8 cellular contexts compared by ENCODE assay signal in genomic region chr10:86960003-86960862, GRCh38. TPM values are rescaled to one million over a fixed set of nuclear protein-coding genes. Genes with fewer than 3 reads are reported as not detected.
DNase-seq lines count a peak whose midpoint lies in the region; ATAC-seq, FAIRE-seq and TF ChIP-seq lines count a peak whose summit lies in the region.

No MANE protein-coding gene starts in this region.

- H3K79me2 ChIP-seq in K562 (ENCODE audit: control insufficient read depth, insufficient read depth, low read length), result peaks cover 17% of the 10 kb centered on the region; the same call in 2 of the 3 replicates

- 9% methylated on average over 27 of the region's 37 CpGs for WGBS in K562 (ENCODE audit: insufficient coverage, low coverage, missing lambda C conversion rate)

- H3K27me3 ChIP-seq in K562 (ENCODE audit: control insufficient read depth in 2 of 2, insufficient read depth in 2 of 2, low read length in 2 of 2), result no peaks in the 10 kb centered on the region
- H3K27me3 ChIP-seq in thoracic aorta (replicated peaks; ENCODE audit: insufficient read depth), result no peaks in the 10 kb centered on the region

- peak overlapping the region; percentile 49 for H3K4me3 ChIP-seq in K562
- no peak overlapping the region for H3K4me3 ChIP-seq in thoracic aorta

- H4K20me1 ChIP-seq in K562 (replicated peaks; ENCODE audit: control insufficient read depth, insufficient read depth, low read length), result no peaks in the 10 kb centered on the region

- 0 out of 2 replicates have a peak, but pooled peaks have one; percentile 5 for TF ChIP-seq EP300 in K562 (IDR thresholded peaks at IDR 0.05; ENCODE audit: low read length)

- peak overlapping the region; percentile 83 for H2AFZ ChIP-seq in K562 (ENCODE audit: low read depth, low read length)

- H3K36me3 ChIP-seq in K562 (ENCODE audit: control insufficient read depth, insufficient read depth, low read length) (peaks cover 4% of the 10 kb centered on the region; the same call in 2 of the 3 replicates), thoracic aorta (no peaks in the 10 kb centered on the region)

- FAIRE-seq in K562 (lab: Jason Lieb, UNC), result peak; percentile 94

- peak overlapping the region; percentile 83 for H3K4me2 ChIP-seq in K562 (ENCODE audit: insufficient read depth, low read length)

- intact Hi-C loops in K562 (cut with micrococcal nuclease), result loop anchor here (1.0 kb wide), 2 partner anchors 21 to 272 kb away; no protein-coding TSS in a partner anchor

- peak; percentile 87 to 97 for TF ChIP-seq RAD21 in K562 (CRISPR knock-in tag; conservative IDR thresholded peaks at IDR 0.05 in 1 of 2, IDR thresholded peaks at IDR 0.05 in 1 of 2)

- peak; percentile 78 for DNase-seq in ACHN
- peak; percentile 52 to 56 for DNase-seq in NOMO-1 (lab: John Stamatoyannopoulos, UW; ENCODE audit: unreplicated experiment in 2 of 2)
- peak; percentile 85 to 92 (median 87) for DNase-seq in K562 (ENCODE audit: extremely low read depth in 1 of 4, low spot score in 3 of 4)
- DNase-seq in islet precursor cell, result peak; percentile 87
- peak; percentile 3 for DNase-seq in thoracic aorta (ENCODE audit: low spot score)
- DNase-seq in NCI-H2081 (lab: John Stamatoyannopoulos, UW), result no peak

- in situ Hi-C loops in ACHN (cut with HindIII; ENCODE audit: low pct_ligation_motif_present, low pct_unique_long_range_greater_than_20kb, low sequenced_read_pairs), result no loop called here
- in situ Hi-C loops in K562 (cut with MboI), result no loop called here

- CTCF ChIA-PET in K562 (lab: Yijun Ruan, JAX; ENCODE audit: low intra/inter-chr PET ratio), result interaction anchor here (0.7 to 4.5 kb wide), 2 partner anchors 21 to 267 kb away, joined by 4 to 28 read pairs; no protein-coding TSS in a partner anchor

- TF ChIP-seq CTCF in GM12872 (IDR thresholded peaks at IDR 0.05; ENCODE audit: insufficient read depth, low read depth, low read length) (peak; percentile 100), K562 (IDR thresholded peaks at IDR 0.05 in 2 of 3, conservative IDR thresholded peaks at IDR 0.05 in 1 of 3; ENCODE audit: insufficient read depth in 2 of 3, low read depth in 1 of 3, low read length in 3 of 3) (peak; percentile 97 to 98 (median 97)), thoracic aorta (IDR thresholded peaks at IDR 0.05) (peak; percentile 96)

- H3K4me1 ChIP-seq in K562 (replicated peaks in 1 of 2; ENCODE audit: control insufficient read depth in 2 of 2, insufficient read depth in 2 of 2, low read length in 2 of 2), result peaks cover 53 to 84% of the 10 kb centered on the region in 2 experiments
- peaks cover 42 to 70% of the 10 kb centered on the region in 2 donors for H3K4me1 ChIP-seq in thoracic aorta (ENCODE audit: control insufficient read depth in 1 of 2, low read depth in 2 of 2)

- peak; percentile 44; the same call in 1 of the 2 replicates for TF ChIP-seq POLR2A in K562 (conservative IDR thresholded peaks at IDR 0.05)

- peak; percentile 63 for ATAC-seq in HG02678 (IDR thresholded peaks at IDR 0.05; ENCODE audit: unreplicated experiment)
- ATAC-seq in K562, result peak; percentile 80
- peak; percentile 9 for ATAC-seq in thoracic aorta (ENCODE audit: insufficient number of reproducible peaks, low FRiP score, low read depth)

- H3K27ac ChIP-seq in K562 (ENCODE audit: extremely low read depth, low read depth, low read length), result peak overlapping the region; percentile 91
- H3K27ac ChIP-seq in thoracic aorta, result peak overlapping the region; percentile 72 to 97

- H3K9me1 ChIP-seq in K562 (ENCODE audit: control insufficient read depth, insufficient read depth, low read length), result no peaks in the 10 kb centered on the region

- POLR2A ChIA-PET in K562 (lab: Yijun Ruan, JAX), result interaction anchor here (0.6 to 1.0 kb wide), 3 partner anchors 16 to 221 kb away, joined by 3 read pairs; no protein-coding TSS in a partner anchor

- BruUV-seq in K562 (replicated peaks; lab: Mats Ljungman, UMichigan), result no TSS peak

- peak overlapping the region; percentile 79 to 90 for H3K9ac ChIP-seq in K562 (ENCODE audit: insufficient read depth in 1 of 2, low read depth in 2 of 2, low read length in 2 of 2)

- H3K9me3 ChIP-seq in K562 (replicated peaks; ENCODE audit: control insufficient read depth, insufficient read depth, low read depth, low read length), result no peaks in the 10 kb centered on the region
- H3K9me3 ChIP-seq in thoracic aorta, result no peaks in the 10 kb centered on the region

RNA-seq across cellular contexts. Expression of gene SNCG, which starts 1.8 kb away (rescaled TPM):
- total RNA-seq in K562 (2011; cell fraction: chromatin; rRNA removed; ENCODE audit: low replicate concordance), result 20.0 and 61.3 TPM in 2 replicates
- 72.0 and 82.9 TPM in 2 replicates for total RNA-seq in K562 (2011; cell fraction: nucleolus; rRNA removed)
- 49.9 and 55.1 TPM in 2 replicates for total RNA-seq in K562 (2011; cell fraction: nucleoplasm; rRNA removed)
- 135 and 142 TPM in 2 replicates for total RNA-seq in K562 (2014; rRNA removed)
- 16.7 and 27.3 TPM in 2 replicates for total RNA-seq in K562 (2014; rRNA removed; fragmentation: Illumina TruSeq; extraction: Trizol)
- total RNA-seq in K562 (2015; rRNA removed; fragmentation: Illumina TruSeq; extraction: Trizol), result 104 TPM in 2 replicates
- total RNA-seq in K562 (2021), result 86.6 and 93.6 TPM in 2 replicates
- polyA plus RNA-seq in K562 (2011; rRNA removed), result 64.0 and 146 TPM in 2 replicates
- 66.6 and 210 TPM in 2 replicates for polyA plus RNA-seq in K562 (2011; cell fraction: cytosol; rRNA removed)
- polyA plus RNA-seq in K562 (2011; cell fraction: nucleus; rRNA removed), result 63.9 and 189 TPM in 2 replicates
- polyA plus RNA-seq in K562 (2012), result 88.6 and 139 TPM in 2 replicates
- 45.5 and 108 TPM in 2 replicates for polyA plus RNA-seq in K562 (2014; fragmentation: Illumina TruSeq; extraction: Trizol)
- 10 to 100 TPM in 1 of 2 experiments, 1 to 10 TPM in 1; 9.8 to 34.3 TPM for polyA plus RNA-seq in K562 (2014; fragmentation: Nextera tagmentation; extraction: Ambion mirVana)
- polyA plus RNA-seq in K562 (2014; rRNA removed), result 132 and 141 TPM in 2 replicates
- polyA minus RNA-seq in K562 (2011; rRNA and poly(A)+ RNA removed), result 22.0 and 71.1 TPM in 2 replicates
- 38.1 and 88.0 TPM in 2 replicates for polyA minus RNA-seq in K562 (2011; cell fraction: cytosol; rRNA and poly(A)+ RNA removed)
- 11.4 and 21.5 TPM in 2 replicates for polyA minus RNA-seq in K562 (2011; cell fraction: nucleus; rRNA and poly(A)+ RNA removed)
- 100 to 1,000 TPM in 1 of 2 donors, 10 to 100 TPM in 1; 50.9 to 167 TPM for total RNA-seq in thoracic aorta

RNA-seq across cellular contexts. Expression of gene MMRN2, which starts 2.8 kb away (rescaled TPM):
- total RNA-seq in K562 (2011; cell fraction: chromatin; rRNA removed; ENCODE audit: low replicate concordance), result 1.1 and 2.8 TPM in 2 replicates
- 2.0 and 2.7 TPM in 2 replicates for total RNA-seq in K562 (2011; cell fraction: nucleolus; rRNA removed)
- 1.5 and 2.6 TPM in 2 replicates for total RNA-seq in K562 (2011; cell fraction: nucleoplasm; rRNA removed)
- total RNA-seq in K562 (2014; rRNA removed), result 0.90 and 1.7 TPM in 2 replicates
- total RNA-seq in K562 (2014; rRNA removed; fragmentation: Illumina TruSeq; extraction: Trizol), result 0.54 and 0.76 TPM in 2 replicates
- total RNA-seq in K562 (2015; rRNA removed; fragmentation: Illumina TruSeq; extraction: Trizol), result 1.2 and 1.5 TPM in 2 replicates
- 1.3 and 2.0 TPM in 2 replicates for total RNA-seq in K562 (2021)
- 0.68 and 1.6 TPM in 2 replicates for polyA plus RNA-seq in K562 (2011; rRNA removed)
- 0.60 and 1.9 TPM in 2 replicates for polyA plus RNA-seq in K562 (2011; cell fraction: cytosol; rRNA removed)
- polyA plus RNA-seq in K562 (2011; cell fraction: nucleus; rRNA removed), result 1.1 and 4.2 TPM in 2 replicates
- 0.80 and 0.83 TPM in 2 replicates for polyA plus RNA-seq in K562 (2012)
- 0.73 and 1.4 TPM in 2 replicates for polyA plus RNA-seq in K562 (2014; fragmentation: Illumina TruSeq; extraction: Trizol)
- under 1 TPM; 0.07 to 0.14 TPM for polyA plus RNA-seq in K562 (2014; fragmentation: Nextera tagmentation; extraction: Ambion mirVana)
- 1.9 and 2.2 TPM in 2 replicates for polyA plus RNA-seq in K562 (2014; rRNA removed)
- 0.84 and 1.3 TPM in 2 replicates for polyA minus RNA-seq in K562 (2011; rRNA and poly(A)+ RNA removed)
- 1.1 and 2.6 TPM in 2 replicates for polyA minus RNA-seq in K562 (2011; cell fraction: cytosol; rRNA and poly(A)+ RNA removed)
- polyA minus RNA-seq in K562 (2011; cell fraction: nucleus; rRNA and poly(A)+ RNA removed), result 0.54 and 0.56 TPM in 2 replicates
- 10 to 100 TPM; 49.4 to 55.0 TPM for total RNA-seq in thoracic aorta

RNA-seq across cellular contexts. Expression of gene ADIRF, which starts 8.0 kb away (rescaled TPM):
- not detected in 2 replicates for total RNA-seq in K562 (2011; cell fraction: chromatin; rRNA removed; ENCODE audit: low replicate concordance)
- not detected in 2 replicates for total RNA-seq in K562 (2011; cell fraction: nucleolus; rRNA removed)
- total RNA-seq in K562 (2011; cell fraction: nucleoplasm; rRNA removed), result not detected in 2 replicates
- total RNA-seq in K562 (2014; rRNA removed) (not detected in 2 replicates), K562 (2014; rRNA removed; fragmentation: Illumina TruSeq; extraction: Trizol) (not detected in 2 replicates), K562 (2015; rRNA removed; fragmentation: Illumina TruSeq; extraction: Trizol) (not detected in 2 replicates), K562 (2021) (0.27 TPM in 1 of 2 replicates, not detected in the other), thoracic aorta (100 to 1,000 TPM; 318 to 644 TPM)
- polyA plus RNA-seq in K562 (2011; rRNA removed) (not detected in 2 replicates), K562 (2014; fragmentation: Illumina TruSeq; extraction: Trizol) (not detected in 2 replicates), K562 (2014; fragmentation: Nextera tagmentation; extraction: Ambion mirVana) (under 1 TPM in 1 of 2 experiments, not detected in 1; 0.08 TPM), K562 (2014; rRNA removed) (not detected in 2 replicates)
- not detected in 2 replicates for polyA plus RNA-seq in K562 (2011; cell fraction: cytosol; rRNA removed)
- polyA plus RNA-seq in K562 (2011; cell fraction: nucleus; rRNA removed), result not detected in 2 replicates
- polyA plus RNA-seq in K562 (2012), result not detected in 2 replicates
- polyA minus RNA-seq in K562 (2011; rRNA and poly(A)+ RNA removed), result not detected in 2 replicates
- not detected in 2 replicates for polyA minus RNA-seq in K562 (2011; cell fraction: cytosol; rRNA and poly(A)+ RNA removed)
- polyA minus RNA-seq in K562 (2011; cell fraction: nucleus; rRNA and poly(A)+ RNA removed), result not detected in 2 replicates

RNA-seq across cellular contexts. Expression of gene FAM25A, which starts 59.9 kb away (rescaled TPM):
- total RNA-seq in K562 (2011; cell fraction: chromatin; rRNA removed; ENCODE audit: low replicate concordance), result not detected in 2 replicates
- total RNA-seq in K562 (2011; cell fraction: nucleolus; rRNA removed), result not detected in 2 replicates
- total RNA-seq in K562 (2011; cell fraction: nucleoplasm; rRNA removed), result not detected in 2 replicates
- total RNA-seq in K562 (2014; rRNA removed), result not detected in 2 replicates
- not detected in 2 replicates for total RNA-seq in K562 (2014; rRNA removed; fragmentation: Illumina TruSeq; extraction: Trizol)
- not detected in 2 replicates for total RNA-seq in K562 (2015; rRNA removed; fragmentation: Illumina TruSeq; extraction: Trizol)
- total RNA-seq in K562 (2021), result not detected in 2 replicates
- polyA plus RNA-seq in K562 (2011; rRNA removed), result not detected in 2 replicates
- polyA plus RNA-seq in K562 (2011; cell fraction: cytosol; rRNA removed), result not detected in 2 replicates
- not detected in 2 replicates for polyA plus RNA-seq in K562 (2011; cell fraction: nucleus; rRNA removed)
- polyA plus RNA-seq in K562 (2012), result not detected in 2 replicates
- polyA plus RNA-seq in K562 (2014; fragmentation: Illumina TruSeq; extraction: Trizol), result not detected in 2 replicates
- polyA plus RNA-seq in K562 (2014; fragmentation: Nextera tagmentation; extraction: Ambion mirVana), result not detected
- not detected in 2 replicates for polyA plus RNA-seq in K562 (2014; rRNA removed)
- not detected in 2 replicates for polyA minus RNA-seq in K562 (2011; rRNA and poly(A)+ RNA removed)
- polyA minus RNA-seq in K562 (2011; cell fraction: cytosol; rRNA and poly(A)+ RNA removed), result not detected in 2 replicates
- polyA minus RNA-seq in K562 (2011; cell fraction: nucleus; rRNA and poly(A)+ RNA removed), result not detected in 2 replicates
- total RNA-seq in thoracic aorta, result not detected

Comparison
In these comparisons a context has a peak if more than half of its experiments do, and no peak if none do; other contexts are left out.
1. DNase-seq: peak in ACHN (single experiment), NOMO-1 (2 of 2), K562 (4 of 4), islet precursor cell (single experiment) and thoracic aorta (single experiment); none in NCI-H2081 (0 of 2).
2. ATAC-seq: peak in every context shown above with its lines; median percentile 80 in K562; 63 in HG02678; 9 in thoracic aorta.
3. RNA of gene MMRN2, which starts 2.8 kb away (total RNA-seq): 49.4 to 55.0 TPM in thoracic aorta; 0.54 to 2.8 TPM in K562; every median in the first group is over 10 times any median in the second.
4. RNA of gene ADIRF, which starts 8.0 kb away (total RNA-seq): 318 to 644 TPM in thoracic aorta; 0.27 TPM in K562; every median in the first group is over 100 times any median in the second.
5. Peak in every context shown above with its lines, with median percentiles within 50 percentile points of each other: CTCF ChIP-seq.